Comparison of ENCODE assay signal across 26 cellular contexts in genomic region chr2:102391530-102391929, GRCh38. TPM values are rescaled to one million over a fixed set of nuclear protein-coding genes. Genes with fewer than 3 reads are reported as not detected.
DNase-seq lines count a peak whose midpoint lies in the region; ATAC-seq, FAIRE-seq and TF ChIP-seq lines count a peak whose summit lies in the region.
"Had no signal": no experiment of that assay in that cellular context is flagged by ENCODE, and none has a peak within 500 bp of the region (broad histone marks: within the 10 kb centered on the region; RNA-seq: fewer than 3 reads in every experiment).

No MANE protein-coding gene starts in this region.

- H3K27me3 ChIP-seq in small intestine (ENCODE audit: control insufficient read depth in 2 of 2, insufficient read depth in 2 of 2, low read length in 2 of 2), result no peaks in the 10 kb centered on the region
- H3K27me3 ChIP-seq: body of pancreas, gastroesophageal sphincter, neutrophil had no signal

- peaks cover 13% of the 10 kb centered on the region for H3K36me3 Mint-ChIP-seq in activated T-cell treated with anti-CD3 and anti-CD28 coated beads, Interleukin-2, amount 50 U/mL, for 4 hours (ENCODE audit: insufficient read depth)
- no peaks in the 10 kb centered on the region for H3K36me3 Mint-ChIP-seq in CD14-positive monocyte
- H3K36me3 Mint-ChIP-seq: stimulated activated naive B cell treated with anti-CD40 and anti-IgM and Interleukin-4, amounts not matched to agents 10 μg/mL and 1 μg/mL and 100 μg/mL, for 72 hours had no signal

- H3K4me3 ChIP-seq in small intestine (ENCODE audit: low read depth in 1 of 2, low read length in 2 of 2), result no peak overlapping the region
- H3K4me3 ChIP-seq: body of pancreas, gastroesophageal sphincter had no signal

- H3K27me3 Mint-ChIP-seq in activated T-cell treated with anti-CD3 and anti-CD28 coated beads, Interleukin-2, amount 50 U/mL, for 4 hours (ENCODE audit: low read depth), result no peaks in the 10 kb centered on the region
- no peaks in the 10 kb centered on the region for H3K27me3 Mint-ChIP-seq in CD14-positive monocyte (ENCODE audit: low read depth in 3 of 3)
- H3K27me3 Mint-ChIP-seq: stimulated activated naive B cell treated with anti-CD40 and anti-IgM and Interleukin-4, amounts not matched to agents 10 μg/mL and 1 μg/mL and 100 μg/mL, for 72 hours had no signal

- intact Hi-C loops in CD14-positive monocyte (cut with micrococcal nuclease), result no loop called here

- no peak overlapping the region for H3K27ac Mint-ChIP-seq in CD14-positive monocyte
- H3K27ac Mint-ChIP-seq: stimulated activated naive B cell treated with anti-CD40 and anti-IgM and Interleukin-4, amounts not matched to agents 10 μg/mL and 1 μg/mL and 100 μg/mL, for 72 hours had no signal

- no peaks in the 10 kb centered on the region for H3K4me1 ChIP-seq in small intestine (ENCODE audit: control insufficient read depth in 2 of 2, insufficient read depth in 1 of 2, low read depth in 1 of 2, low read length in 1 of 2)
- H3K4me1 ChIP-seq: body of pancreas, gastroesophageal sphincter had no signal

- H3K4me1 Mint-ChIP-seq in activated T-cell treated with anti-CD3 and anti-CD28 coated beads, Interleukin-2, amount 50 U/mL, for 4 hours (ENCODE audit: low read depth), result peaks cover 24% of the 10 kb centered on the region
- H3K4me1 Mint-ChIP-seq in CD14-positive monocyte, result no peaks in the 10 kb centered on the region
- H3K4me1 Mint-ChIP-seq: stimulated activated naive B cell treated with anti-CD40 and anti-IgM and Interleukin-4, amounts not matched to agents 10 μg/mL and 1 μg/mL and 100 μg/mL, for 72 hours had no signal

- peak; percentile 86 for ATAC-seq in activated T-cell treated with anti-CD3 and anti-CD28 coated beads, Interleukin-2, amount 50 U/mL, for 4 hours
- ATAC-seq: body of pancreas; gastroesophageal sphincter; left lobe of liver; stimulated activated naive B cell treated with anti-CD40 and anti-IgM and Interleukin-4, amounts not matched to agents 10 μg/mL and 1 μg/mL and 100 μg/mL, for 72 hours had no signal

- no peaks in the 10 kb centered on the region for H3K9me3 ChIP-seq in small intestine (ENCODE audit: control insufficient read depth, low read depth)
- H3K9me3 ChIP-seq: body of pancreas, gastroesophageal sphincter, neutrophil had no signal

- DNase-seq in activated T-cell treated with anti-CD3 and anti-CD28 coated beads, Interleukin-2, amount 50 U/mL, for 4 hours, result no peak
- no peak for DNase-seq in activated T-cell treated with anti-CD3 and anti-CD28 coated beads, Interleukin-2, amount 50 U/mL, for 48 hours
- DNase-seq in HT-29 (ENCODE audit: low spot score) (peak; percentile 34), small intestine (peak; percentile 37), CD14-positive monocyte (ENCODE audit: low spot score) (no peak), glomerular visceral epithelial cell (ENCODE audit: extremely low spot score) (no peak), HuH-7.5 (ENCODE audit: low spot score) (no peak)
- peak; percentile 17 for DNase-seq in activated gamma-delta T cell treated with anti-CD3 and anti-CD28 coated beads, Interleukin-2, amount 50 U/mL, for 16 hours (ENCODE audit: low read depth)
- DNase-seq: ACHN; activated CD8-positive, alpha-beta memory T cell treated with anti-CD3 and anti-CD28 coated beads for 24 hours; activated naive CD4-positive, alpha-beta T cell treated with Interleukin-2 at 50 U/mL for 16 hours; body of pancreas; NCI-H1092; NCI-H69; Right ventricle myocardium superior; stimulated activated CD4-positive, alpha-beta T cell treated with anti-CD3 and anti-CD28 coated beads, Interleukin-12 subunit alpha, Interleukin-12 subunit beta, amount 100 ng/mL, for 4 hours; stimulated activated naive B cell treated with anti-CD40 and anti-IgM and Interleukin-4, amounts not matched to agents 10 μg/mL and 1 μg/mL and 100 μg/mL, for 72 hours; trophoblast cell had no signal

- WGBS in small intestine, 3 donors, result 81 to 94% (median 92%) methylated on average over 2 of the region's 2 CpGs

- no peaks in the 10 kb centered on the region for H3K36me3 ChIP-seq in small intestine (ENCODE audit: control insufficient read depth in 2 of 2, insufficient read depth in 2 of 2, low read length in 2 of 2)
- H3K36me3 ChIP-seq: gastroesophageal sphincter had no signal

- TF ChIP-seq CTCF in CD14-positive monocyte (IDR thresholded peaks at IDR 0.05), result no peak

- no peaks in the 10 kb centered on the region for H3K9me3 Mint-ChIP-seq in activated T-cell treated with anti-CD3 and anti-CD28 coated beads, Interleukin-2, amount 50 U/mL, for 4 hours
- H3K9me3 Mint-ChIP-seq in CD14-positive monocyte, result peaks cover 0 to 2% (median 0%) of the 10 kb centered on the region in 7 donors
- H3K9me3 Mint-ChIP-seq: stimulated activated naive B cell treated with anti-CD40 and anti-IgM and Interleukin-4, amounts not matched to agents 10 μg/mL and 1 μg/mL and 100 μg/mL, for 72 hours had no signal

- H3K4me3 Mint-ChIP-seq in activated T-cell treated with anti-CD3 and anti-CD28 coated beads, Interleukin-2, amount 50 U/mL, for 4 hours, result no peak overlapping the region
- H3K4me3 Mint-ChIP-seq in CD14-positive monocyte, result no peak overlapping the region
- H3K4me3 Mint-ChIP-seq: stimulated activated naive B cell treated with anti-CD40 and anti-IgM and Interleukin-4, amounts not matched to agents 10 μg/mL and 1 μg/mL and 100 μg/mL, for 72 hours had no signal

- no peak for FAIRE-seq in small intestine (lab: Jason Lieb, UNC)
- FAIRE-seq: GM19239, H54 had no signal

- no peak overlapping the region for H3K27ac ChIP-seq in small intestine (ENCODE audit: low read depth in 1 of 2, low read length in 1 of 2)
- H3K27ac ChIP-seq: body of pancreas, epithelial cell of prostate, gastroesophageal sphincter, KMS-11, neutrophil, VCaP had no signal

RNA-seq across cellular contexts. Expression of gene IL18RAP, which starts 31.4 kb away (rescaled TPM):
- total RNA-seq in activated T-cell treated with anti-CD3 and anti-CD28 coated beads, Interleukin-2, amount 50 U/mL, for 4 hours, result 1 to 10 TPM; 5.2 to 9.6 (median 8.3) TPM
- not detected in 2 replicates for total RNA-seq in HT-29 (2014; rRNA removed; shearing (Covaris generic))
- under 1 TPM; 0.22 to 1.00 (median 0.27) TPM for polyA plus RNA-seq in small intestine
- polyA plus RNA-seq in CD14-positive monocyte, result not detected

RNA-seq across cellular contexts. Expression of gene IL18R1, which starts 35.9 kb away (rescaled TPM):
- total RNA-seq in activated T-cell treated with anti-CD3 and anti-CD28 coated beads, Interleukin-2, amount 50 U/mL, for 4 hours, result 10 to 100 TPM; 15.7 to 19.3 (median 17.9) TPM
- 0.05 TPM in 1 of 2 replicates, not detected in the other for total RNA-seq in HT-29 (2014; rRNA removed; shearing (Covaris generic))
- polyA plus RNA-seq in small intestine, result 1 to 10 TPM; 2.2 to 5.2 (median 3.8) TPM
- polyA plus RNA-seq in CD14-positive monocyte, result under 1 TPM; 0.11 to 0.15 TPM

Comparison
In these comparisons a context has a peak if more than half of its experiments do, and no peak if none do; other contexts are left out.
1. DNase-seq: peak in HT-29 (single experiment), activated gamma-delta T cell treated with anti-CD3 and anti-CD28 coated beads, Interleukin-2, amount 50 U/mL, for 16 hours (single experiment) and small intestine (single experiment); none in activated T-cell treated with anti-CD3 and anti-CD28 coated beads, Interleukin-2, amount 50 U/mL, for 4 hours (single experiment), activated T-cell treated with anti-CD3 and anti-CD28 coated beads, Interleukin-2, amount 50 U/mL, for 48 hours (0 of 2), CD14-positive monocyte (single experiment), glomerular visceral epithelial cell (single experiment) and HuH-7.5 (single experiment).
2. RNA of gene IL18R1, which starts 35.9 kb away (total RNA-seq): 15.7 to 19.3 TPM in activated T-cell treated with anti-CD3 and anti-CD28 coated beads, Interleukin-2, amount 50 U/mL, for 4 hours; 0.05 TPM in HT-29; every median in the first group is over 10 times any median in the second.